ENCODE assay signal across 9 cellular contexts in genomic region chr5:159049844-159050318, GRCh38. TPM values are rescaled to one million over a fixed set of nuclear protein-coding genes. Genes with fewer than 3 reads are reported as not detected.
DNase-seq lines count a peak whose midpoint lies in the region; ATAC-seq, FAIRE-seq and TF ChIP-seq lines count a peak whose summit lies in the region.
"Had no signal": no experiment of that assay in that cellular context is flagged by ENCODE, and none has a peak within 500 bp of the region (broad histone marks: within the 10 kb centered on the region; RNA-seq: fewer than 3 reads in every experiment).

No MANE protein-coding gene starts in this region.

- no peaks in the 10 kb centered on the region for H3K27me3 ChIP-seq in BLaER1 treated with 17β-estradiol and CSF1 and Interleukin-3, amounts not matched to agents 10 nM and 100 nM
- no peaks in the 10 kb centered on the region for H3K27me3 ChIP-seq in ovary

- peak; percentile 41 to 76 (median 64) for TF ChIP-seq CTCF in ovary (IDR thresholded peaks at IDR 0.05)

- peak overlapping the region in 7 of 10 experiments; percentile 8 to 55 (median 40); a peak in 10 of 20 replicates for H3K4me3 ChIP-seq in BLaER1 treated with 17β-estradiol and CSF1 and Interleukin-3, amounts not matched to agents 10 nM and 100 nM
- H3K4me3 ChIP-seq in ovary, result no peak overlapping the region

- H3K27ac ChIP-seq in BLaER1 treated with 17β-estradiol and CSF1 and Interleukin-3, amounts not matched to agents 10 nM and 100 nM, result peak overlapping the region; percentile 74 to 93 (median 84)
- H3K27ac ChIP-seq in ovary, result peak overlapping the region; percentile 44 to 76

- no peak for TF ChIP-seq EP300 in ovary (IDR thresholded peaks at IDR 0.05)

- ATAC-seq in HG03457 (IDR thresholded peaks at IDR 0.05; ENCODE audit: unreplicated experiment) (no peak), HG03196 (IDR thresholded peaks at IDR 0.05; ENCODE audit: unreplicated experiment) (no peak)

- intact Hi-C loops in ovary (cut with DNase I), result loop anchor here in 2 of 4 donors (5.0 kb wide), 2 partner anchors 47 to 348 kb away; partner anchors contain the start of gene EBF1 (in 2 of the 2)

- TF ChIP-seq POLR2A in ovary (IDR thresholded peaks at IDR 0.05), result peak; percentile 14

- H3K36me3 ChIP-seq in BLaER1 treated with 17β-estradiol and CSF1 and Interleukin-3, amounts not matched to agents 10 nM and 100 nM, result peaks cover 0 to 95% (median 56%) of the 10 kb centered on the region in 11 experiments; a peak in 14 of 22 replicates
- no peaks in the 10 kb centered on the region for H3K36me3 ChIP-seq in ovary

- H3K4me1 ChIP-seq in BLaER1 treated with 17β-estradiol and CSF1 and Interleukin-3, amounts not matched to agents 10 nM and 100 nM, result peaks cover 73 to 95% (median 91%) of the 10 kb centered on the region in 10 experiments
- peaks cover 10% of the 10 kb centered on the region for H3K4me1 ChIP-seq in ovary (ENCODE audit: insufficient read depth)

- H3K9me3 ChIP-seq in BLaER1 treated with 17β-estradiol and CSF1 and Interleukin-3, amounts not matched to agents 10 nM and 100 nM (replicated peaks in 1 of 11), result no peaks in the 10 kb centered on the region
- no peaks in the 10 kb centered on the region for H3K9me3 ChIP-seq in ovary

- 1 to 2% (median 1%) methylated on average over 6 of the region's 6 CpGs for WGBS in ovary, 3 donors

- H3K4me2 ChIP-seq in BLaER1 treated with 17β-estradiol and CSF1 and Interleukin-3, amounts not matched to agents 10 nM and 100 nM, result peak overlapping the region; percentile 62 to 93 (median 82)

- peak overlapping the region; percentile 62 to 86 (median 77) for H3K9ac ChIP-seq in BLaER1 treated with 17β-estradiol and CSF1 and Interleukin-3, amounts not matched to agents 10 nM and 100 nM

- FAIRE-seq in endometrium (lab: Jason Lieb, UNC), result peak; percentile 91

- H4K20me1 ChIP-seq in BLaER1 treated with 17β-estradiol and CSF1 and Interleukin-3, amounts not matched to agents 10 nM and 100 nM, result peaks cover 0 to 98% (median 67%) of the 10 kb centered on the region in 11 experiments; a peak in 13 of 22 replicates

- DNase-seq in MV-4-11 (lab: John Stamatoyannopoulos, UW) (peak; percentile 32), ovary (peak in 2 of 5 donors; percentile 22 to 33), NCI-H524 treated with DMSO at 0.1 percent for 48 hours (lab: John Stamatoyannopoulos, UW) (no peak)
- no peak for DNase-seq in stimulated activated CD8-positive, alpha-beta memory T cell treated with anti-CD3 and anti-CD28 coated beads, Interleukin-4, amount 100 ng/mL, for 48 hours

RNA-seq across cellular contexts. Expression of gene EBF1, which starts 49.8 kb away (rescaled TPM):
- total RNA-seq in ovary, result 10 to 100 TPM in 6 of 7 donors, 1 to 10 TPM in 1; 6.7 to 51.0 (median 26.1) TPM
- polyA plus RNA-seq in ovary, result 10 to 100 TPM; 11.9 to 22.6 TPM
- total RNA-seq: activated CD8-positive, alpha-beta memory T cell treated with anti-CD3 and anti-CD28 coated beads for 36 hours had no signal
